Comparison of ENCODE assay signal across 13 cellular contexts in genomic region chr5:156594406-156594805, GRCh38.
"Had no signal": no experiment of that assay in that cellular context is flagged by ENCODE, and none has a peak within 500 bp of the region (broad histone marks: within the 10 kb centered on the region; RNA-seq: fewer than 3 reads in every experiment).

No MANE protein-coding gene starts in this region.

- H2AFZ ChIP-seq: parathyroid adenoma had no signal

- H3K36me3 ChIP-seq: left lung, lower lobe of right lung, prostate gland, uterus had no signal

- H3K79me2 ChIP-seq: parathyroid adenoma had no signal

- H3K4me2 ChIP-seq: smooth muscle cell had no signal

- H3K9me3 ChIP-seq: left lung, lower lobe of right lung, prostate gland, uterus had no signal

- H3K9ac ChIP-seq: parathyroid adenoma had no signal

- H3K4me3 ChIP-seq: left lung, lower lobe of right lung, prostate gland, smooth muscle cell, uterus had no signal

- H3K27me3 ChIP-seq: foreskin keratinocyte, left lung, uterus had no signal

- H3K4me1 ChIP-seq: foreskin keratinocyte, left lung, lower lobe of right lung, parathyroid adenoma, prostate gland, uterus had no signal

- H3K27ac ChIP-seq: foreskin keratinocyte, left lung, lower lobe of right lung, parathyroid adenoma, prostate gland had no signal

- ATAC-seq: foreskin keratinocyte; left lung; lower lobe of right lung; naive thymus-derived CD4-positive, alpha-beta T cell had no signal

- DNase-seq: cerebellar nuclear complex; foreskin keratinocyte; islet precursor cell; left lung; lower lobe of right lung; naive thymus-derived CD4-positive, alpha-beta T cell; nephron progenitor cell; stimulated activated CD4-positive, alpha-beta T cell treated with anti-CD3 and anti-CD28 coated beads, Interleukin-2, amount 100 ng/mL, for 48 hours; stimulated activated naive CD4-positive, alpha-beta T cell treated with Interleukin-2 at 50 U/mL for 16 hours; uterus had no signal
